ENCODE assay signal across 16 cellular contexts in genomic region chr18:67583621-67584020, GRCh38.
"Had no signal": no experiment of that assay in that cellular context is flagged by ENCODE, and none has a peak within 500 bp of the region (broad histone marks: within the 10 kb centered on the region; RNA-seq: fewer than 3 reads in every experiment).

No MANE protein-coding gene starts in this region.

- H3K36me3 Mint-ChIP-seq: natural killer cell; stimulated activated memory B cell treated with anti-CD40 and anti-IgM and Interleukin-4, amounts not matched to agents 10 μg/mL and 1 μg/mL and 100 μg/mL, for 72 hours had no signal

- ATAC-seq: activated naive CD4-positive, alpha-beta T cell treated with anti-CD3 and anti-CD28 coated beads, Interleukin-2, amount 50 U/mL, for 72 hours; left colon; lower lobe of right lung; natural killer cell; sciatic nerve; stimulated activated memory B cell treated with anti-CD40 and anti-IgM and Interleukin-4, amounts not matched to agents 10 μg/mL and 1 μg/mL and 100 μg/mL, for 72 hours had no signal

- H3K4me3 Mint-ChIP-seq: natural killer cell; stimulated activated memory B cell treated with anti-CD40 and anti-IgM and Interleukin-4, amounts not matched to agents 10 μg/mL and 1 μg/mL and 100 μg/mL, for 72 hours had no signal

- DNase-seq: activated CD4-positive, alpha-beta T cell treated with anti-CD3 and anti-CD28 coated beads, Interleukin-2, amount 50 U/mL, for 1 hour; activated CD4-positive, CD25-positive, alpha-beta regulatory T cell treated with anti-CD3 and anti-CD28 coated beads, Interleukin-2, amount 50 U/mL, for 72 hours; activated CD8-positive, alpha-beta memory T cell treated with anti-CD3 and anti-CD28 coated beads for 24 hours; activated CD8-positive, alpha-beta memory T cell treated with anti-CD3 and anti-CD28 coated beads, Interleukin-2, amount 50 U/mL, for 48 hours; activated gamma-delta T cell; colonic mucosa; hippocampal formation; islet precursor cell; left colon; lower lobe of right lung; natural killer cell; stimulated activated CD4-positive, alpha-beta T cell treated with anti-CD3 and anti-CD28 coated beads, Interleukin-4, amount 100 ng/mL, for 24 hours; T-helper 2 cell had no signal

- H3K4me1 Mint-ChIP-seq: natural killer cell; stimulated activated memory B cell treated with anti-CD40 and anti-IgM and Interleukin-4, amounts not matched to agents 10 μg/mL and 1 μg/mL and 100 μg/mL, for 72 hours had no signal

- H3K27me3 Mint-ChIP-seq: stimulated activated memory B cell treated with anti-CD40 and anti-IgM and Interleukin-4, amounts not matched to agents 10 μg/mL and 1 μg/mL and 100 μg/mL, for 72 hours had no signal

- H3K27ac Mint-ChIP-seq: activated naive CD4-positive, alpha-beta T cell treated with anti-CD3 and anti-CD28 coated beads, Interleukin-2, amount 50 U/mL, for 72 hours; natural killer cell; stimulated activated memory B cell treated with anti-CD40 and anti-IgM and Interleukin-4, amounts not matched to agents 10 μg/mL and 1 μg/mL and 100 μg/mL, for 72 hours had no signal
